ENCODE assay signal across 8 cellular contexts in genomic region chr22:42937164-42937854, GRCh38.
DNase-seq lines count a peak whose midpoint lies in the region; TF ChIP-seq lines count a peak whose summit lies in the region.

No MANE protein-coding gene starts in this region.

- no peaks in the 10 kb centered on the region for H3K9me3 Mint-ChIP-seq in activated T-cell treated with anti-CD3 and anti-CD28 coated beads, Interleukin-2, amount 50 U/mL, for 24 hours

- CTCF ChIA-PET in A673 (lab: Charles Lee): no interaction called here

- peaks cover 5% of the 10 kb centered on the region for H3K36me3 Mint-ChIP-seq in activated T-cell treated with anti-CD3 and anti-CD28 coated beads, Interleukin-2, amount 50 U/mL, for 24 hours (ENCODE audit: low read depth)

- no peaks in the 10 kb centered on the region for H3K9me3 ChIP-seq in A673 (ENCODE audit: low read depth, low read length, poor library complexity, severe bottlenecking)

- no TSS peak for BruUV-seq in A673 (replicated peaks; lab: Mats Ljungman, UMichigan)

- H3K4me1 ChIP-seq in A673 (ENCODE audit: insufficient read depth, low read length, poor library complexity, severe bottlenecking): peaks cover 19% of the 10 kb centered on the region

- TF ChIP-seq CTCF in GM12875 (IDR thresholded peaks at IDR 0.05; ENCODE audit: borderline replicate concordance, insufficient read depth, low read depth, low read length) (no peak), A673 (conservative IDR thresholded peaks at IDR 0.05; ENCODE audit: low read depth, low read length) (no peak)

- H3K4me3 ChIP-seq in GM12875 (ENCODE audit: low read depth, low read length) (peak overlapping the region; percentile 1), skin epidermis (no peak overlapping the region), A673 (ENCODE audit: low read depth, low read length, poor library complexity, severe bottlenecking) (no peak overlapping the region)

- peak overlapping the region; percentile 35 for H3K27ac Mint-ChIP-seq in activated T-cell treated with anti-CD3 and anti-CD28 coated beads, Interleukin-2, amount 50 U/mL, for 24 hours

- H3K4me1 Mint-ChIP-seq in activated T-cell treated with anti-CD3 and anti-CD28 coated beads, Interleukin-2, amount 50 U/mL, for 24 hours (ENCODE audit: low read depth): peaks cover 72% of the 10 kb centered on the region

- H3K4me3 Mint-ChIP-seq in activated T-cell treated with anti-CD3 and anti-CD28 coated beads, Interleukin-2, amount 50 U/mL, for 24 hours: no peak overlapping the region

- no peaks in the 10 kb centered on the region for H3K36me3 ChIP-seq in A673 (ENCODE audit: insufficient read depth, low read length, poor library complexity, severe bottlenecking)

- no peaks in the 10 kb centered on the region for H3K27me3 Mint-ChIP-seq in activated T-cell treated with anti-CD3 and anti-CD28 coated beads, Interleukin-2, amount 50 U/mL, for 24 hours

- intact Hi-C loops in A673 (cut with micrococcal nuclease; ENCODE audit: unreplicated experiment): no loop called here

- peak; percentile 83 for DNase-seq in LHCN-M2 (ENCODE audit: low read depth)
- DNase-seq in activated T-cell treated with anti-CD3 and anti-CD28 coated beads, Interleukin-2, amount 50 U/mL, for 24 hours: peak; percentile 49
- peak; percentile 43 for DNase-seq in germinal center (ENCODE audit: low spot score)
- DNase-seq in retina: no peak
- DNase-seq in A673 (ENCODE audit: low spot score): no peak
- DNase-seq in activated gamma-delta T cell (lab: John Stamatoyannopoulos, UW): no peak

- POLR2A ChIA-PET in A673 (lab: Charles Lee; ENCODE audit: low non-redundant PET): no interaction called here

- H3K27ac ChIP-seq in skin epidermis (peak overlapping the region in 19 of 21 experiments; percentile 43 to 88 (median 72)), A673 (ENCODE audit: low read depth, low read length, poor library complexity, severe bottlenecking) (no peak overlapping the region)

- no peaks in the 10 kb centered on the region for H3K27me3 ChIP-seq in A673 (replicated peaks; ENCODE audit: insufficient read depth, low read depth, low read length, poor library complexity)

Comparison
In these comparisons a context has a peak if more than half of its experiments do, and no peak if none do; other contexts are left out.
1. DNase-seq: peak in LHCN-M2 (single experiment), activated T-cell treated with anti-CD3 and anti-CD28 coated beads, Interleukin-2, amount 50 U/mL, for 24 hours (single experiment) and germinal center (single experiment); none in retina (single experiment), A673 (single experiment) and activated gamma-delta T cell (single experiment).